Comparison of ENCODE assay signal across 14 cellular contexts in the genomic region with DNA sequence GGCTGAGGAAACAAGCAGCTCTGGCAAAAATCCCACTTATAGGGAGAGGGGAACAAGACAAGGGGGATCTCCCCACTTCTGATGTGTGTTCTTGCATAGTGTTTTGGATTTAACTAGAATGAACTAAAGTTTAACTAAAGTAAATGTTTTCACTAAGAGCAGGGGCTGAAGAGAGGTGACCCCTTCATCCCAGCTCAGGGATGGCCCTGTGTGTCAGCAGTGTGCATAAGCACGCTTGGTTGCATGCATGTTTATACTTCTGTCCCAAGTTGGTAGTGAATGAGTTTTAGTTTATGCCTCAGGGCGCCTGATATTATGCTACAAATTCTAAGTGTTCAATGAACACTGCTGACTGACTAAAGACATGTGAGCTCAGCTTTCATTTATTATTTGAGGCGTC.
"Had no signal": no experiment of that assay in that cellular context is flagged by ENCODE, and none has a peak within 500 bp of the region (broad histone marks: within the 10 kb centered on the region; RNA-seq: fewer than 3 reads in every experiment).

No MANE protein-coding gene starts in this region.

- H3K9me3 ChIP-seq: breast epithelium, ovary had no signal

- H3K4me1 ChIP-seq: breast epithelium had no signal

- H3K4me3 Mint-ChIP-seq: activated naive CD8-positive, alpha-beta T cell treated with anti-CD3 and anti-CD28 coated beads for 36 hours; memory B cell; stimulated activated naive CD8-positive, alpha-beta T cell treated with anti-CD3 and anti-CD28 coated beads, Interleukin-15, Interleukin-2, amounts not matched to agents 100 ng/mL and 50 ng/mL, for 24 hours had no signal

- H3K4me1 Mint-ChIP-seq: activated naive CD8-positive, alpha-beta T cell treated with anti-CD3 and anti-CD28 coated beads for 36 hours; memory B cell had no signal

- H3K4me3 ChIP-seq: breast epithelium, ovary had no signal

- H3K27ac Mint-ChIP-seq: activated naive CD8-positive, alpha-beta T cell treated with anti-CD3 and anti-CD28 coated beads for 36 hours; memory B cell; stimulated activated naive CD8-positive, alpha-beta T cell treated with anti-CD3 and anti-CD28 coated beads, Interleukin-15, Interleukin-2, amounts not matched to agents 100 ng/mL and 50 ng/mL, for 24 hours had no signal

- H3K36me3 ChIP-seq: breast epithelium, ovary had no signal

- DNase-seq: activated CD4-positive, alpha-beta T cell treated with anti-CD3 and anti-CD28 coated beads, Interleukin-2, amount 50 U/mL, for 4 hours; activated gamma-delta T cell; activated naive CD8-positive, alpha-beta T cell treated with anti-CD3 and anti-CD28 coated beads for 36 hours; activated T-cell treated with anti-CD3 and anti-CD28 coated beads, Interleukin-2, amount 50 U/mL, for 1 hour; anterior cingulate cortex; ovary; retina; stimulated activated CD4-positive, alpha-beta T cell treated with anti-CD3 and anti-CD28 coated beads, Interleukin-15, amount 100 ng/mL, for 24 hours; stimulated activated CD4-positive, alpha-beta T cell treated with anti-CD3 and anti-CD28 coated beads, Interleukin-4, amount 100 ng/mL, for 24 hours; T-helper 2 cell had no signal

- H3K27me3 Mint-ChIP-seq: activated naive CD8-positive, alpha-beta T cell treated with anti-CD3 and anti-CD28 coated beads for 36 hours; stimulated activated naive CD8-positive, alpha-beta T cell treated with anti-CD3 and anti-CD28 coated beads, Interleukin-15, Interleukin-2, amounts not matched to agents 100 ng/mL and 50 ng/mL, for 24 hours had no signal

- ATAC-seq: activated CD4-positive, CD25-positive, alpha-beta regulatory T cell treated with anti-CD3 and anti-CD28 coated beads, Interleukin-2, amount 50 U/mL, for 24 hours had no signal

- H3K36me3 Mint-ChIP-seq: activated naive CD8-positive, alpha-beta T cell treated with anti-CD3 and anti-CD28 coated beads for 36 hours; memory B cell had no signal

- H3K9me3 Mint-ChIP-seq: activated naive CD8-positive, alpha-beta T cell treated with anti-CD3 and anti-CD28 coated beads for 36 hours; memory B cell; stimulated activated naive CD8-positive, alpha-beta T cell treated with anti-CD3 and anti-CD28 coated beads, Interleukin-15, Interleukin-2, amounts not matched to agents 100 ng/mL and 50 ng/mL, for 24 hours had no signal

- H3K27ac ChIP-seq: breast epithelium, ovary had no signal
